Comparison of ENCODE assay signal across 9 cellular contexts in genomic region chr12:1634590-1635191, GRCh38. TPM values are rescaled to one million over a fixed set of nuclear protein-coding genes. Genes with fewer than 3 reads are reported as not detected.
A peak's percentile ranks its signal among the peaks of the same experiment; 100 is the strongest.
DNase-seq lines count a peak whose midpoint lies in the region; ATAC-seq and TF ChIP-seq lines count a peak whose summit lies in the region.
"Had no signal": no experiment of that assay in that cellular context is flagged by ENCODE, and none has a peak within 500 bp of the region (broad histone marks: within the 10 kb centered on the region; RNA-seq: fewer than 3 reads in every experiment).

No MANE protein-coding gene starts in this region.

- peaks cover 0 to 10% of the 10 kb centered on the region in 2 experiments; a peak in 2 of 4 replicates for H3K4me1 ChIP-seq in SK-N-SH (ENCODE audit: control insufficient read depth in 1 of 2, insufficient read depth in 2 of 2, low read depth in 1 of 2, low read length in 1 of 2)

- peak; percentile 67 to 73 for ATAC-seq in activated naive CD4-positive, alpha-beta T cell treated with anti-CD3 and anti-CD28 coated beads, Interleukin-2, amount 50 U/mL, for 72 hours
- ATAC-seq in Right ventricle myocardium inferior (peak; percentile 56), GM18502 (IDR thresholded peaks at IDR 0.05; ENCODE audit: poor library complexity, unreplicated experiment) (no peak), GM21717 (IDR thresholded peaks at IDR 0.05; ENCODE audit: unreplicated experiment) (no peak)

- no peaks in the 10 kb centered on the region for H3K36me3 Mint-ChIP-seq in activated naive CD4-positive, alpha-beta T cell treated with anti-CD3 and anti-CD28 coated beads, Interleukin-2, amount 50 U/mL, for 72 hours
- H3K36me3 Mint-ChIP-seq: activated naive CD8-positive, alpha-beta T cell had no signal

- no peak overlapping the region for H2AFZ ChIP-seq in SK-N-SH (ENCODE audit: low read depth)

- TF ChIP-seq RAD21 in SK-N-SH (IDR thresholded peaks at IDR 0.05; ENCODE audit: low read length): peak; percentile 84

- H3K79me2 ChIP-seq in SK-N-SH (ENCODE audit: insufficient read depth): peaks cover 16% of the 10 kb centered on the region; the same call in 1 of the 2 replicates

- H3K9me3 ChIP-seq in SK-N-SH: no peaks in the 10 kb centered on the region

- POLR2A ChIA-PET in SK-N-SH (lab: Yijun Ruan, JAX): no interaction called here

- no peak overlapping the region for H3K4me2 ChIP-seq in SK-N-SH

- no peak overlapping the region for H3K27ac Mint-ChIP-seq in activated naive CD4-positive, alpha-beta T cell treated with anti-CD3 and anti-CD28 coated beads, Interleukin-2, amount 50 U/mL, for 72 hours
- H3K27ac Mint-ChIP-seq: activated naive CD8-positive, alpha-beta T cell had no signal

- no peak overlapping the region for H3K27ac ChIP-seq in SK-N-SH (ENCODE audit: low read depth in 2 of 2, low read length in 1 of 2)

- CTCF ChIA-PET in SK-N-SH (lab: Yijun Ruan, JAX): interaction anchor here (0.6 to 9.6 kb wide), 38 partner anchors 8 to 1003 kb away, joined by 3 to 166 read pairs (median 4); partner anchors contain the start of gene FBXL14

- H3K9ac ChIP-seq in SK-N-SH: no peak overlapping the region

- peaks cover 8% of the 10 kb centered on the region for H3F3A ChIP-seq in SK-N-SH (replicated peaks; ENCODE audit: insufficient read depth)

- no peaks in the 10 kb centered on the region for H3K9me2 ChIP-seq in SK-N-SH

- H3K9me3 Mint-ChIP-seq in activated naive CD4-positive, alpha-beta T cell treated with anti-CD3 and anti-CD28 coated beads, Interleukin-2, amount 50 U/mL, for 72 hours: no peaks in the 10 kb centered on the region

- peaks cover 8% of the 10 kb centered on the region; the same call in 1 of the 2 replicates for H4K20me1 ChIP-seq in SK-N-SH (ENCODE audit: insufficient read depth)

- intact Hi-C loops in Right ventricle myocardium inferior (cut with DNase I) (loop anchor here (5.0 kb wide), 1 partner anchor 303 kb away; no protein-coding TSS in a partner anchor), posterior vena cava (cut with DNase I) (no loop called here)

- H3K4me3 ChIP-seq in SK-N-SH (ENCODE audit: low read depth in 2 of 2, low read length in 1 of 2): peak overlapping the region in 1 of 2 experiments; percentile 37; a peak in 1 of 4 replicates

- TF ChIP-seq EP300 in SK-N-SH (IDR thresholded peaks at IDR 0.05; ENCODE audit: borderline replicate concordance in 1 of 2, low read depth in 1 of 2, low read length in 1 of 2): no peak

- no peaks in the 10 kb centered on the region for H3K27me3 ChIP-seq in SK-N-SH (ENCODE audit: insufficient read depth)

- WGBS in SK-N-SH (ENCODE audit: low lambda C conversion rate): 45% methylated on average over 16 of the region's 16 CpGs

- DNase-seq in DMS79 (lab: John Stamatoyannopoulos, UW) (peak; percentile 43), Kasumi-1 (lab: John Stamatoyannopoulos, UW) (peak; percentile 43 to 61), SK-N-SH (peak; percentile 83), Right ventricle myocardium inferior (ENCODE audit: missing footprints) (peak; percentile 93), posterior vena cava (ENCODE audit: low spot score) (peak; percentile 94)
- peak in 1 of 2 donors; percentile 73 for DNase-seq in activated naive CD4-positive, alpha-beta T cell treated with anti-CD3 and anti-CD28 coated beads, Interleukin-2, amount 50 U/mL, for 72 hours (ENCODE audit: low spot score in 2 of 2)

- peak; percentile 84 for TF ChIP-seq CTCF in SK-N-SH (IDR thresholded peaks at IDR 0.05)

- peaks cover 0 to 19% of the 10 kb centered on the region in 2 experiments for H3K36me3 ChIP-seq in SK-N-SH (replicated peaks in 1 of 2; ENCODE audit: control insufficient read depth in 1 of 2, insufficient read depth in 2 of 2, low read length in 1 of 2)

TF ChIP-seq in SK-N-SH, 30 proteins besides CTCF, POLR2A, EP300 and RAD21:
- TF ChIP-seq SMC3 (IDR thresholded peaks at IDR 0.05; ENCODE audit: low read depth, low read length) (peak; percentile 84), RXRA (IDR thresholded peaks at IDR 0.05; ENCODE audit: borderline replicate concordance, low read depth) (no peak), RCOR1 (IDR thresholded peaks at IDR 0.05; ENCODE audit: low read length) (peak; percentile 31; the same call in 1 of the 2 replicates)

RNA-seq across cellular contexts. Expression of gene WNT5B, which starts 5.7 kb away (rescaled TPM):
- 29.3 and 29.4 TPM in 2 replicates for polyA plus RNA-seq in SK-N-SH (2012; rRNA removed)
- polyA plus RNA-seq in SK-N-SH (2012; cell fraction: cytosol; rRNA removed): 16.5 and 26.4 TPM in 2 replicates
- polyA plus RNA-seq in SK-N-SH (2012; cell fraction: nucleus; rRNA removed): 30.1 and 32.1 TPM in 2 replicates
- total RNA-seq in activated naive CD4-positive, alpha-beta T cell treated with anti-CD3 and anti-CD28 coated beads, Interleukin-2, amount 50 U/mL, for 72 hours: under 1 TPM in 1 of 2 donors, not detected in 1; 0.18 TPM
- 2.9 TPM for total RNA-seq in Right ventricle myocardium inferior
- 10 to 100 TPM; 10.1 to 12.8 TPM for total RNA-seq in posterior vena cava

RNA-seq across cellular contexts. Expression of gene FBXL14, which starts 40.3 kb away (rescaled TPM):
- polyA plus RNA-seq in SK-N-SH (2012; rRNA removed): 11.3 and 12.8 TPM in 2 replicates
- 4.3 and 9.3 TPM in 2 replicates for polyA plus RNA-seq in SK-N-SH (2012; cell fraction: cytosol; rRNA removed)
- 4.7 and 7.0 TPM in 2 replicates for polyA plus RNA-seq in SK-N-SH (2012; cell fraction: nucleus; rRNA removed)
- 10 to 100 TPM; 21.7 to 25.3 TPM for total RNA-seq in activated naive CD4-positive, alpha-beta T cell treated with anti-CD3 and anti-CD28 coated beads, Interleukin-2, amount 50 U/mL, for 72 hours
- total RNA-seq in Right ventricle myocardium inferior (6.2 TPM), posterior vena cava (1 to 10 TPM; 6.3 to 7.3 TPM)

RNA-seq across cellular contexts. Expression of gene ADIPOR2, which starts 56.2 kb away (rescaled TPM):
- polyA plus RNA-seq in SK-N-SH (2012; rRNA removed): 17.1 and 19.5 TPM in 2 replicates
- polyA plus RNA-seq in SK-N-SH (2012; cell fraction: cytosol; rRNA removed): 21.4 and 22.3 TPM in 2 replicates
- polyA plus RNA-seq in SK-N-SH (2012; cell fraction: nucleus; rRNA removed): 9.5 and 17.3 TPM in 2 replicates
- total RNA-seq in activated naive CD4-positive, alpha-beta T cell treated with anti-CD3 and anti-CD28 coated beads, Interleukin-2, amount 50 U/mL, for 72 hours: 10 to 100 TPM; 35.3 to 45.5 TPM
- 38.4 TPM for total RNA-seq in Right ventricle myocardium inferior
- total RNA-seq in posterior vena cava: 10 to 100 TPM; 31.9 to 40.1 TPM

Comparison
In these comparisons a context has a peak if more than half of its experiments do, and no peak if none do; other contexts are left out.
1. ATAC-seq: peak in activated naive CD4-positive, alpha-beta T cell treated with anti-CD3 and anti-CD28 coated beads, Interleukin-2, amount 50 U/mL, for 72 hours (2 of 2) and Right ventricle myocardium inferior (single experiment); none in GM18502 (single experiment) and GM21717 (single experiment).